In the genomic region with DNA sequence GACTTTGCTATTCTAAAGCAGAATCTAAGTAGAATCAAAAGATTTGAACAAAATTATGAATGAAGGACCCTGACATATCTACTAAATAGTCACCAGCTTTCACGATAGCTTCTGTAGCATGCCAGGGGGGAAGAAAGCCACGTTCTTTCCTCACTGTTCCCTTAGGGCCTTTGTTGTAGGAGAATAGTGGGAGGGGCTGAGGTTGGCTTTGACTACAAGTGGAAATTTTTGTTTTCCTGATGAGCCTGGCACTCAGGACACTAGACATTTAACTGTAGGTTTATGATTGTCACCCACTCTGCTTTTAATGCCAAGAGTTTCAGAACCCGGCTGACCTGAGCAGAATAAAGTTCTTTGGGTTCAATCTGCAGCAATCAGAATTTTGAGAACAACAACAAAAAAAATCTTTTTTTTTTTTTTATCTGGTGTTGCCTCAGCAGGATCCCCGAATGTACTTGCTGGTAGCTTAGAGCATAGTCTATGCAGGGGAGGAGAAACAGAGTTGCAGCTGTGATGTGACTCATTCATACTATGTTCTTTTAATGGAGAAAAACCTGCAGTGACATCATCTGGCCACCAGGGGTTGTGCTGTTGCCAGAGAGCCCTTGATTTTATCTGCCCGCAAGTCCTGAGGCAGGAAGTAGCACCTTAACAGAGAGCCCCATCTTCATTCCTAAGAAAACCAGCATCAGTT, we compare ENCODE assay signal across 7 cellular contexts. TPM values are rescaled to one million over a fixed set of nuclear protein-coding genes. Genes with fewer than 3 reads are reported as not detected.
DNase-seq lines count a peak whose midpoint lies in the region; TF ChIP-seq lines count a peak whose summit lies in the region.

No MANE protein-coding gene starts in this region.

- H3K4me2 ChIP-seq in KMS-11: no peak overlapping the region

- no peaks in the 10 kb centered on the region for H4K20me1 ChIP-seq in KMS-11 (ENCODE audit: insufficient read depth)

- no peaks in the 10 kb centered on the region for H3K79me2 ChIP-seq in KMS-11 (ENCODE audit: insufficient read depth, low read depth)

- no peak overlapping the region for H3K4me3 ChIP-seq in KMS-11 (IDR thresholded peaks at IDR 0.05; ENCODE audit: insufficient read depth, low read depth, low read length)
- no peak overlapping the region for H3K4me3 ChIP-seq in adipocyte (ENCODE audit: low read length)

- H3K4me1 ChIP-seq in KMS-11 (ENCODE audit: low read depth, poor library complexity, severe bottlenecking) (no peaks in the 10 kb centered on the region), adipocyte (ENCODE audit: control insufficient read depth, insufficient read depth, low read length) (peaks cover 19% of the 10 kb centered on the region)

- H3K36me3 ChIP-seq in KMS-11 (ENCODE audit: insufficient read depth) (no peaks in the 10 kb centered on the region), adipocyte (ENCODE audit: control insufficient read depth, insufficient read depth, low read length, severe bottlenecking) (no peaks in the 10 kb centered on the region)

- DNase-seq in H4 (ENCODE audit: low spot score): peak; percentile 76
- peak; percentile 71 for DNase-seq in SKM-1 (lab: John Stamatoyannopoulos, UW; ENCODE audit: unreplicated experiment)
- peak; percentile 86 for DNase-seq in adipocyte (ENCODE audit: low read depth)
- DNase-seq in iPS DF 4.7 (ENCODE audit: extremely low read depth, low spot score): peak; percentile 80
- DNase-seq in stimulated activated CD4-positive, alpha-beta T cell treated with anti-CD3 and anti-CD28 coated beads, Interleukin-15, amount 100 ng/mL, for 24 hours: peak; percentile 67

- no peak overlapping the region for H3K27ac ChIP-seq in KMS-11

- H3K9me3 ChIP-seq in adipocyte (ENCODE audit: control insufficient read depth, low read length): no peaks in the 10 kb centered on the region

- H2AFZ ChIP-seq in KMS-11 (ENCODE audit: low read depth): no peak overlapping the region

- TF ChIP-seq CTCF in GM12872 (IDR thresholded peaks at IDR 0.05; ENCODE audit: insufficient read depth, low read depth, low read length): peak; percentile 88
- TF ChIP-seq CTCF in KMS-11 (conservative IDR thresholded peaks at IDR 0.05; ENCODE audit: low read depth, low read length): peak; percentile 64

- H3K27me3 ChIP-seq in KMS-11 (ENCODE audit: insufficient read depth, low read depth) (no peaks in the 10 kb centered on the region), adipocyte (replicated peaks; ENCODE audit: control insufficient read depth, insufficient read depth, low read length) (no peaks in the 10 kb centered on the region)

- no peak overlapping the region for H3K9ac ChIP-seq in KMS-11
- H3K9ac ChIP-seq in adipocyte (ENCODE audit: low read length): no peak overlapping the region

RNA-seq across cellular contexts. Expression of a gene that starts 38.5 kb away (rescaled TPM):
- total RNA-seq in H4 (2014; rRNA removed; shearing (Covaris generic)): 3.4 and 4.5 TPM in 2 replicates
